28 cellular contexts compared by ENCODE assay signal in the genomic region with DNA sequence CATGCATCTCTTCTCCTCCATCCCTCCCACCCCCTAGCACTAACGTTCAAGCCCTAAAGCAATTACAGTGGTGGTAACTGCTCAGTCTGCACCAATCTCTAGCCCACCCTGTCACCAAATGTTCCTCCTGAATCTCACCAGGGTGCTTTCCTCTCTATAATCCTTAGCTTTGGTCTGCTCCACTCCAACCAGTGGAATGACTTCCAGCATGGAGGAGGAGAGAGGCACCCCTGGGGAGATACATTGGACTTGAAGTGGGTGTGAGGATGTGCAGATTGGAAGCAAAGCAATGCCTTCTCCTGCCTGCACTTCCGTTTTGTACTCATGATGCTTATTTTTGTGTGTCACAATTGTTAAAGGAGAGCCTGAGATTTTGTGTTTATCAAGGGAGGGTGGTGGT.
"Had no signal": no experiment of that assay in that cellular context is flagged by ENCODE, and none has a peak within 500 bp of the region (broad histone marks: within the 10 kb centered on the region; RNA-seq: fewer than 3 reads in every experiment).

No MANE protein-coding gene starts in this region.

- H3K27me3 ChIP-seq: ovary, right lobe of liver, sigmoid colon, stomach, thyroid gland, tibial nerve, upper lobe of left lung, vagina had no signal

- H3K36me3 Mint-ChIP-seq: natural killer cell treated with Interleukin-12 subunit alpha and Interleukin-12 subunit beta and Interleukin-15 and Interleukin-18, amount 100 ng/mL, for 72 hours; stimulated activated effector memory CD8-positive, alpha-beta T cell treated with anti-CD3 and anti-CD28 coated beads, Interleukin-12 subunit alpha, Interleukin-12 subunit beta, amount 100 ng/mL, for 72 hours had no signal

- H2AFZ ChIP-seq: parathyroid adenoma had no signal

- H3K27ac Mint-ChIP-seq: natural killer cell treated with Interleukin-12 subunit alpha and Interleukin-12 subunit beta and Interleukin-15 and Interleukin-18, amount 100 ng/mL, for 72 hours; nephron progenitor cell; stimulated activated naive B cell treated with anti-CD40 and anti-IgM and Interleukin-4, amounts not matched to agents 10 μg/mL and 1 μg/mL and 100 μg/mL, for 72 hours; stimulated activated naive CD8-positive, alpha-beta T cell treated with anti-CD3 and anti-CD28 coated beads, Interleukin-15, Interleukin-2, amounts not matched to agents 100 ng/mL and 50 ng/mL, for 24 hours had no signal

- DNase-seq: nephron progenitor cell; occipital lobe; ovary; posterior cingulate gyrus; psoas muscle; right cardiac atrium; right lobe of liver; sigmoid colon; small intestine; stimulated activated CD4-positive, alpha-beta T cell treated with anti-CD3 and anti-CD28 coated beads, Interleukin-15, amount 100 ng/mL, for 24 hours; stimulated activated CD4-positive, alpha-beta T cell treated with anti-CD3 and anti-CD28 coated beads, Interleukin-2, amount 100 ng/mL, for 24 hours; stimulated activated CD4-positive, alpha-beta T cell treated with anti-CD3 and anti-CD28 coated beads, Interleukin-2, amount 100 ng/mL, for 48 hours; stimulated activated CD4-positive, alpha-beta T cell treated with anti-CD3 and anti-CD28 coated beads, Interleukin-4, amount 100 ng/mL, for 24 hours; stimulated activated naive B cell treated with anti-CD40 and anti-IgM and Interleukin-4, amounts not matched to agents 10 μg/mL and 1 μg/mL and 100 μg/mL, for 72 hours; stimulated activated naive CD4-positive, alpha-beta T cell treated with Interleukin-2 at 50 U/mL for 16 hours; stomach; thyroid gland; trophoblast cell; upper lobe of left lung had no signal

- H3K4me3 ChIP-seq: ovary, psoas muscle, right lobe of liver, sigmoid colon, stomach, thoracic aorta, thyroid gland, tibial nerve, upper lobe of left lung, vagina had no signal

- ATAC-seq: natural killer cell treated with Interleukin-12 subunit alpha and Interleukin-12 subunit beta and Interleukin-15 and Interleukin-18, amount 100 ng/mL, for 72 hours; psoas muscle; right cardiac atrium; right lobe of liver; stimulated activated effector memory CD8-positive, alpha-beta T cell treated with anti-CD3 and anti-CD28 coated beads, Interleukin-12 subunit alpha, Interleukin-12 subunit beta, amount 100 ng/mL, for 72 hours; stimulated activated naive B cell treated with anti-CD40 and anti-IgM and Interleukin-4, amounts not matched to agents 10 μg/mL and 1 μg/mL and 100 μg/mL, for 72 hours had no signal

- H3K4me1 ChIP-seq: parathyroid adenoma, psoas muscle, right lobe of liver, thyroid gland, tibial nerve had no signal

- H3K79me2 ChIP-seq: parathyroid adenoma had no signal

- H3K9me3 ChIP-seq: ovary, psoas muscle, right lobe of liver, sigmoid colon, stomach, thoracic aorta, thyroid gland, tibial nerve, upper lobe of left lung, vagina had no signal

- H3K27ac ChIP-seq: ovary, parathyroid adenoma, psoas muscle, right lobe of liver, sigmoid colon, stomach, thoracic aorta, thyroid gland, tibial nerve, upper lobe of left lung, vagina had no signal

- H3K36me3 ChIP-seq: ovary, right lobe of liver, sigmoid colon, stomach, thoracic aorta, thyroid gland, tibial nerve, upper lobe of left lung, vagina had no signal

- H3K4me3 Mint-ChIP-seq: natural killer cell treated with Interleukin-12 subunit alpha and Interleukin-12 subunit beta and Interleukin-15 and Interleukin-18, amount 100 ng/mL, for 72 hours; nephron progenitor cell; neural crest cell; stimulated activated effector memory CD8-positive, alpha-beta T cell treated with anti-CD3 and anti-CD28 coated beads, Interleukin-12 subunit alpha, Interleukin-12 subunit beta, amount 100 ng/mL, for 72 hours; stimulated activated naive B cell treated with anti-CD40 and anti-IgM and Interleukin-4, amounts not matched to agents 10 μg/mL and 1 μg/mL and 100 μg/mL, for 72 hours; stimulated activated naive CD8-positive, alpha-beta T cell treated with anti-CD3 and anti-CD28 coated beads, Interleukin-15, Interleukin-2, amounts not matched to agents 100 ng/mL and 50 ng/mL, for 24 hours had no signal

- H3K9ac ChIP-seq: parathyroid adenoma had no signal

- H3K27me3 Mint-ChIP-seq: natural killer cell treated with Interleukin-12 subunit alpha and Interleukin-12 subunit beta and Interleukin-15 and Interleukin-18, amount 100 ng/mL, for 72 hours; progenitor cell of endocrine pancreas; stimulated activated naive B cell treated with anti-CD40 and anti-IgM and Interleukin-4, amounts not matched to agents 10 μg/mL and 1 μg/mL and 100 μg/mL, for 72 hours; stimulated activated naive CD8-positive, alpha-beta T cell treated with anti-CD3 and anti-CD28 coated beads, Interleukin-15, Interleukin-2, amounts not matched to agents 100 ng/mL and 50 ng/mL, for 24 hours had no signal

- H3K4me1 Mint-ChIP-seq: nephron progenitor cell, neural crest cell had no signal

- H3K9me3 Mint-ChIP-seq: natural killer cell treated with Interleukin-12 subunit alpha and Interleukin-12 subunit beta and Interleukin-15 and Interleukin-18, amount 100 ng/mL, for 72 hours; neural crest cell; stimulated activated effector memory CD8-positive, alpha-beta T cell treated with anti-CD3 and anti-CD28 coated beads, Interleukin-12 subunit alpha, Interleukin-12 subunit beta, amount 100 ng/mL, for 72 hours; stimulated activated naive B cell treated with anti-CD40 and anti-IgM and Interleukin-4, amounts not matched to agents 10 μg/mL and 1 μg/mL and 100 μg/mL, for 72 hours; stimulated activated naive CD8-positive, alpha-beta T cell treated with anti-CD3 and anti-CD28 coated beads, Interleukin-15, Interleukin-2, amounts not matched to agents 100 ng/mL and 50 ng/mL, for 24 hours had no signal
